Comparison of ENCODE assay signal across 11 cellular contexts in genomic region chr7:127066974-127067373, GRCh38.
A peak's percentile ranks its signal among the peaks of the same experiment; 100 is the strongest.
DNase-seq lines count a peak whose midpoint lies in the region; ATAC-seq and TF ChIP-seq lines count a peak whose summit lies in the region.
"Had no signal": no experiment of that assay in that cellular context is flagged by ENCODE, and none has a peak within 500 bp of the region (broad histone marks: within the 10 kb centered on the region; RNA-seq: fewer than 3 reads in every experiment).

No MANE protein-coding gene starts in this region.

- no peaks in the 10 kb centered on the region for H3K36me3 Mint-ChIP-seq in Calu3 (ENCODE audit: insufficient read depth, unreplicated experiment)

- H3K9me3 Mint-ChIP-seq in Calu3 (ENCODE audit: low read depth, unreplicated experiment), result no peaks in the 10 kb centered on the region

- no peaks in the 10 kb centered on the region for H3K9me2 ChIP-seq in HCT116 (ENCODE audit: insufficient read depth)

- peak; percentile 57 for DNase-seq in Calu3
- DNase-seq in HCT116 (ENCODE audit: low read depth, low spot score), result no peak
- DNase-seq in RKO (ENCODE audit: low spot score), result peak; percentile 32
- peak; percentile 35 for DNase-seq in left kidney (ENCODE audit: low read depth, low spot score)
- no peak for DNase-seq in stimulated activated CD4-positive, alpha-beta T cell treated with anti-CD3 and anti-CD28 coated beads, Interleukin-15, amount 100 ng/mL, for 24 hours
- DNase-seq: activated CD8-positive, alpha-beta memory T cell treated with anti-CD3 and anti-CD28 coated beads for 24 hours had no signal

- no peak overlapping the region for H3K27ac ChIP-seq in HCT116 (ENCODE audit: low read depth, low read length)
- H3K27ac ChIP-seq: parathyroid adenoma had no signal

- H3K4me3 ChIP-seq in HCT116 (replicated peaks in 1 of 2; ENCODE audit: low read depth in 1 of 2, low read length in 2 of 2), result no peak overlapping the region

- no peak for TF ChIP-seq POLR2A in HCT116 (IDR thresholded peaks at IDR 0.05; ENCODE audit: borderline replicate concordance, extremely low read depth, insufficient read depth, insufficient read length)

- H3K9me3 ChIP-seq in HCT116 (ENCODE audit: control insufficient read depth in 1 of 2, insufficient read depth in 1 of 2, low read depth in 1 of 2, low read length in 2 of 2), result no peaks in the 10 kb centered on the region

- H3K4me1 ChIP-seq in HCT116 (ENCODE audit: control insufficient read depth in 1 of 2, insufficient read depth in 2 of 2, low read length in 2 of 2), result no peaks in the 10 kb centered on the region
- H3K4me1 ChIP-seq: parathyroid adenoma had no signal

- ATAC-seq in HCT116, result peak; percentile 42
- ATAC-seq in GM19397 (IDR thresholded peaks at IDR 0.05; ENCODE audit: unreplicated experiment), result no peak
- ATAC-seq in GM21825 (IDR thresholded peaks at IDR 0.05; ENCODE audit: unreplicated experiment), result no peak
- ATAC-seq in esophagus mucosa, result no peak

- TF ChIP-seq RAD21 in HCT116 (IDR thresholded peaks at IDR 0.05; ENCODE audit: low read depth), result peak; percentile 29; the same call in 1 of the 2 replicates

- CTCF ChIA-PET in Calu3 (lab: Charles Lee), result interaction anchor here (0.9 kb wide), 1 partner anchor 264 kb away, joined by 8 read pairs; no protein-coding TSS in a partner anchor
- CTCF ChIA-PET in HCT116 (lab: Charles Lee), result interaction anchor here (0.8 to 1.1 kb wide), 2 partner anchors 264 to 380 kb away, joined by 3 read pairs; no protein-coding TSS in a partner anchor

- BruUV-seq in Calu3 (replicated peaks; lab: Mats Ljungman, UMichigan) (no TSS peak), HCT116 (replicated peaks; lab: Mats Ljungman, UMichigan) (no TSS peak)

- H3K27ac Mint-ChIP-seq in Calu3 (ENCODE audit: unreplicated experiment), result no peak overlapping the region
- H3K27ac Mint-ChIP-seq: activated naive CD8-positive, alpha-beta T cell had no signal

- H3K4me1 Mint-ChIP-seq in Calu3 (ENCODE audit: low read depth, unreplicated experiment), result no peaks in the 10 kb centered on the region

- peaks cover 36% of the 10 kb centered on the region for H3K27me3 ChIP-seq in HCT116 (ENCODE audit: insufficient read depth, low read length)

- no peaks in the 10 kb centered on the region for H3K79me2 ChIP-seq in HCT116 (ENCODE audit: insufficient read depth, low read length)
- H3K79me2 ChIP-seq: parathyroid adenoma had no signal

- intact Hi-C loops in Calu3 (cut with micrococcal nuclease; ENCODE audit: unreplicated experiment), result loop anchor here (1.0 to 5.0 kb wide), 3 partner anchors 185 to 264 kb away; partner anchors contain the start of gene GRM8
- intact Hi-C loops in HCT116 (cut with micrococcal nuclease), result no loop called here

- no peak overlapping the region for H3K4me2 ChIP-seq in HCT116 (ENCODE audit: low read length)

- TF ChIP-seq CTCF in Calu3 (IDR thresholded peaks at IDR 0.05; ENCODE audit: unreplicated experiment) (peak; percentile 48), HCT116 (IDR thresholded peaks at IDR 0.05 in 2 of 3, conservative IDR thresholded peaks at IDR 0.05 in 1 of 3; ENCODE audit: borderline replicate concordance in 1 of 3, insufficient read depth in 1 of 3, low read depth in 2 of 3, low read length in 2 of 3) (peak; percentile 13 to 32 (median 32); a peak in 4 of 6 replicates)

- POLR2A ChIA-PET in HCT116 (lab: Charles Lee), result no interaction called here

- no peak overlapping the region for H3K4me3 Mint-ChIP-seq in Calu3 (ENCODE audit: low read depth, unreplicated experiment)
- H3K4me3 Mint-ChIP-seq: activated naive CD8-positive, alpha-beta T cell had no signal

- peaks cover 14% of the 10 kb centered on the region for H3K27me3 Mint-ChIP-seq in Calu3 (ENCODE audit: unreplicated experiment)

- H2AFZ ChIP-seq in HCT116 (ENCODE audit: low read depth, low read length, poor library complexity, severe bottlenecking), result no peak overlapping the region
- H2AFZ ChIP-seq: parathyroid adenoma had no signal

- RAD21 ChIA-PET in HCT116 (lab: Charles Lee; ENCODE audit: low non-redundant PET in 1 of 2, low total read pairs in 2 of 2, uncharacterized antibody in 2 of 2, unreplicated experiment in 2 of 2), result no interaction called here

- H3K9ac ChIP-seq in HCT116 (ENCODE audit: low read length), result no peak overlapping the region
- H3K9ac ChIP-seq: parathyroid adenoma had no signal

- no peaks in the 10 kb centered on the region for H3K36me3 ChIP-seq in HCT116 (ENCODE audit: control insufficient read depth in 1 of 2, insufficient read depth in 2 of 2, low read length in 2 of 2)

- no peaks in the 10 kb centered on the region for H4K20me1 ChIP-seq in HCT116 (ENCODE audit: insufficient read depth)

TF ChIP-seq in HCT116, 20 proteins besides CTCF, POLR2A, EP300 and RAD21:
- no peak for TF ChIP-seq EGR1 (IDR thresholded peaks at IDR 0.05; ENCODE audit: low read depth)

Comparison
In these comparisons a context has a peak if more than half of its experiments do, and no peak if none do; other contexts are left out.
1. DNase-seq: peak in Calu3 (single experiment), RKO (single experiment) and left kidney (single experiment); none in HCT116 (single experiment) and stimulated activated CD4-positive, alpha-beta T cell treated with anti-CD3 and anti-CD28 coated beads, Interleukin-15, amount 100 ng/mL, for 24 hours (single experiment).